Comparison of ENCODE assay signal across 1 cellular context in the genomic region with DNA sequence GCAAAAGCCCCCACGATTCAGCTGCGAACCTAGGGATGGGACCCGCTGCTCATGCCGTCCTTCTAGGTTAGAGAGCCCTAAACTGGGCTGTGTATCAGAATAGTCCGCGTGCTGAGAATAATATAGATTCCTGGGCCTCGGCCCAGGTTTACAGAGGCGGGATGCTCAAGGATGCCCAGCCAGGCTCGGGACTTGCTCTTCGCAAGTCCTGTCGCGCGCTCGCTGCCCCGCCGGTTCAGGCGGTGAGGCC.
TF ChIP-seq lines count a peak whose summit lies in the region.

No MANE protein-coding gene starts in this region.

TF ChIP-seq in K562, 482 proteins besides CTCF, POLR2A, EP300 and RAD21 (continued from another document):
- TF ChIP-seq, protein P1, sequence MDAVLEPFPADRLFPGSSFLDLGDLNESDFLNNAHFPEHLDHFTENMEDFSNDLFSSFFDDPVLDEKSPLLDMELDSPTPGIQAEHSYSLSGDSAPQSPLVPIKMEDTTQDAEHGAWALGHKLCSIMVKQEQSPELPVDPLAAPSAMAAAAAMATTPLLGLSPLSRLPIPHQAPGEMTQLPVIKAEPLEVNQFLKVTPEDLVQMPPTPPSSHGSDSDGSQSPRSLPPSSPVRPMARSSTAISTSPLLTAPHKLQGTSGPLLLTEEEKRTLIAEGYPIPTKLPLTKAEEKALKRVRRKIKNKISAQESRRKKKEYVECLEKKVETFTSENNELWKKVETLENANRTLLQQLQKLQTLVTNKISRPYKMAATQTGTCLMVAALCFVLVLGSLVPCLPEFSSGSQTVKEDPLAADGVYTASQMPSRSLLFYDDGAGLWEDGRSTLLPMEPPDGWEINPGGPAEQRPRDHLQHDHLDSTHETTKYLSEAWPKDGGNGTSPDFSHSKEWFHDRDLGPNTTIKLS (IDR thresholded peaks at IDR 0.05; ENCODE audit: borderline replicate concordance, low read depth), result peak; percentile 75
- TF ChIP-seq, protein P2, sequence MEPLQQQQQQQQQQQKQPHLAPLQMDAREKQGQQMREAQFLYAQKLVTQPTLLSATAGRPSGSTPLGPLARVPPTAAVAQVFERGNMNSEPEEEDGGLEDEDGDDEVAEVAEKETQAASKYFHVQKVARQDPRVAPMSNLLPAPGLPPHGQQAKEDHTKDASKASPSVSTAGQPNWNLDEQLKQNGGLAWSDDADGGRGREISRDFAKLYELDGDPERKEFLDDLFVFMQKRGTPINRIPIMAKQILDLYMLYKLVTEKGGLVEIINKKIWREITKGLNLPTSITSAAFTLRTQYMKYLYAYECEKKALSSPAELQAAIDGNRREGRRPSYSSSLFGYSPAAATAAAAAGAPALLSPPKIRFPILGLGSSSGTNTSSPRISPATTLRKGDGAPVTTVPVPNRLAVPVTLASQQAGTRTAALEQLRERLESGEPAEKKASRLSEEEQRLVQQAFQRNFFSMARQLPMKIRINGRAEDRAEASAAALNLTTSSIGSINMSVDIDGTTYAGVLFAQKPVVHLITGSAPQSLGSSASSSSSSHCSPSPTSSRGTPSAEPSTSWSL (CRISPR knock-in tag; IDR thresholded peaks at IDR 0.05; ENCODE audit: borderline replicate concordance), result no peak
- 0 out of 2 replicates have a peak, but pooled peaks have one; percentile 68 for TF ChIP-seq ZBTB34 (CRISPR knock-in tag; IDR thresholded peaks at IDR 0.05)
- no peak for TF ChIP-seq MEIS2 (IDR thresholded peaks at IDR 0.05; ENCODE audit: partially characterized antibody)
